ENCODE assay signal across 12 cellular contexts in the genomic region with DNA sequence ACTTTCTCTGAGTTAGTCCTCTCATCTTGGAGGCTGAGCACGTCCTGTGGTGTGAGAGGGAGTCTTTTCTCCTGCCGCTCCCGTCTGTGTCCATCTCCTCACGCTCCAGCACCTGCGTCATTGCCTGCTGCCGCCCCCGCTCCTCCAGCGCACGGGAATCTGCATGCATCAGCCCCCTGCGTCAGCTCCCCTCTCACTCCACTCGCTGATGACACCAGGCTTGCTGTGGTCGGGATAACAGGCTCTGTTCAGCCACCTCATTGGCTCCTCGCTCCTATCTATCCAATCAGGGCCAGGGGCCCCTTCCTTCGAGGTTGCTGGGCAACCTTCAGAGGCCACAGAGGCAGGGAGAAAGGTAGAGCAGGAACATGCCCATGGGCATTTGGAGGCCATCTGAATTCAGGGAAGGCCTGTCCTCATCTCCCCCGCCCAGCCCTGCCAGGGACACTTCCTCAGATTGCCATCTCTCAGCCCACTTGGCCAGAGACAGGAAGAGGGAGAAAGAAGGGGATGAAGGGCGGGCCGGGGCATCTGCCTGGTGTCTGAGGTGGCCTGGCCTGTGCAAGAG. TPM values are rescaled to one million over a fixed set of nuclear protein-coding genes. Genes with fewer than 3 reads are reported as not detected.
DNase-seq lines count a peak whose midpoint lies in the region; TF ChIP-seq lines count a peak whose summit lies in the region.
"Had no signal": no experiment of that assay in that cellular context is flagged by ENCODE, and none has a peak within 500 bp of the region (broad histone marks: within the 10 kb centered on the region; RNA-seq: fewer than 3 reads in every experiment).

No MANE protein-coding gene starts in this region.

- no peak overlapping the region for H3K9ac ChIP-seq in HUES6 (ENCODE audit: low read length)
- H3K9ac ChIP-seq: BLaER1 had no signal

- peaks cover 6% of the 10 kb centered on the region; the same call in 1 of the 2 replicates for H3K27me3 ChIP-seq in HUES6 (ENCODE audit: control insufficient read depth, insufficient read depth, low read length)
- no peaks in the 10 kb centered on the region for H3K27me3 ChIP-seq in testis
- H3K27me3 ChIP-seq: body of pancreas had no signal

- H3K4me1 ChIP-seq in HUES6 (ENCODE audit: control insufficient read depth, insufficient read depth, low read length) (peaks cover 35% of the 10 kb centered on the region; the same call in 1 of the 2 replicates), testis (no peaks in the 10 kb centered on the region)
- H3K4me1 ChIP-seq: body of pancreas, psoas muscle had no signal

- H3K4me3 ChIP-seq in HUES6 (ENCODE audit: low read depth, low read length): peak overlapping the region; percentile 39
- H3K4me3 ChIP-seq in cardiac fibroblast (replicated peaks in 1 of 2; ENCODE audit: low read depth in 2 of 2, low read length in 2 of 2): no peak overlapping the region
- no peak overlapping the region for H3K4me3 ChIP-seq in testis
- H3K4me3 ChIP-seq: BLaER1, body of pancreas, psoas muscle had no signal

- H3K9me3 ChIP-seq in HUES6 (ENCODE audit: control insufficient read depth, insufficient read depth, low read depth, low read length) (peaks cover 13% of the 10 kb centered on the region; the same call in 1 of the 2 replicates), testis (no peaks in the 10 kb centered on the region)
- H3K9me3 ChIP-seq: BLaER1, body of pancreas, psoas muscle had no signal

- TF ChIP-seq POLR2A in testis (IDR thresholded peaks at IDR 0.05): no peak

- intact Hi-C loops in testis (cut with DNase I; ENCODE audit: low total_unique reads): no loop called here

- H3K27ac ChIP-seq in HUES6 (ENCODE audit: low read depth, low read length) (no peak overlapping the region), testis (no peak overlapping the region)
- H3K27ac ChIP-seq: BLaER1, body of pancreas, psoas muscle had no signal

- TF ChIP-seq CTCF in cardiac fibroblast (IDR thresholded peaks at IDR 0.05; ENCODE audit: low read depth, low read length) (no peak), testis (IDR thresholded peaks at IDR 0.05) (no peak)

- 73 to 74% methylated on average over 3 to 5 of the region's 17 CpGs for WGBS in testis, 2 donors

- H3K36me3 ChIP-seq in HUES6 (ENCODE audit: control insufficient read depth, insufficient read depth, low read length) (no peaks in the 10 kb centered on the region), testis (ENCODE audit: low read depth, missing control alignments) (no peaks in the 10 kb centered on the region)
- H3K36me3 ChIP-seq: BLaER1 had no signal

- DNase-seq in AG08396 (ENCODE audit: low spot score) (peak; percentile 50), cardiac fibroblast (ENCODE audit: low read depth in 2 of 2) (peak; percentile 43 to 71), kidney glomerular epithelial cell (lab: John Stamatoyannopoulos, UW) (peak; percentile 4), DMS79 treated with DMSO at 0.1 percent for 48 hours (lab: John Stamatoyannopoulos, UW) (no peak), testis (no peak), kidney tubule cell (ENCODE audit: low spot score) (no peak)
- DNase-seq in activated CD4-positive, alpha-beta T cell treated with anti-CD3 and anti-CD28 coated beads, Interleukin-2, amount 50 U/mL, for 1 hour: no peak
- DNase-seq: erythroblast had no signal

RNA-seq across cellular contexts. Expression of a gene that starts 9.3 kb away (rescaled TPM):
- 1 to 10 TPM; 5.9 to 6.9 TPM for total RNA-seq in testis
- polyA plus RNA-seq in testis (ENCODE audit: insufficient read depth, low read depth, low replicate concordance): 11.1 TPM

Comparison
In these comparisons a context has a peak if more than half of its experiments do, and no peak if none do; other contexts are left out.
1. DNase-seq: peak in AG08396 (single experiment), cardiac fibroblast (2 of 2) and kidney glomerular epithelial cell (single experiment); none in DMS79 treated with DMSO at 0.1 percent for 48 hours (single experiment), testis (single experiment), kidney tubule cell (single experiment) and activated CD4-positive, alpha-beta T cell treated with anti-CD3 and anti-CD28 coated beads, Interleukin-2, amount 50 U/mL, for 1 hour (single experiment).